In the genomic region with DNA sequence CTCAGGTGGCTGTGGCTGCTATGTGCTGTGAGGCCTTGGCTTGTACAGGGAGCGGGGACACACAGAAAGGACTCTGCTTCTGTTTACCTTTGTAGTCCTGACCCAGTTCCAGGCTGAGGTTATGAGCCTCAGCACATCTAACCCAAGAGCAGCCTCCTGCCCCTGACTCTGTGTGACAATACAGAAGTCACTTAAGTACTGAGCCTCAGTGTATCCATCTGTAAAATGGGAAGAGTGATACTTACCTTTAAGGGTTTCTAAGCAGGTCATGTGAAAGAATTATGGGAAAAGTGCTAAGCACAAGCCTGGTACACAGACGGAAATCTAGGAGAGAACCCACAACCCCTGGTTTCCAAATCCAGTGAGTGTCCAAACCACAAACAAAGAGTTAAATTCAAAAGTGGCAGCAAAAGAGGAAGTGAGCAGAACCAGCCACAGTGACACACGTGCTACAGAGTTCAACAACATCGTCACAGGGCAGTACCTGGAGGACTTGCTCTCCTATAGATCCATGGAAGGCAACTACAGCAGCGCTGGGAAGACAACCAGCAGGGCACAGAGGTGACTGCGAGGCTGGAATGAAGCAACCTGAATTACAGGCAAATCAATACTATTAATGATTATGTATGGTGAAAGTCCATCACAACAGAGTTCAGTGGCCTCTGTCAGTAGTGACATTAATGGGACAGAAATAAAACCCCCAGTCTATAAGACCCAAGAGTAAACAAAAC, we compare ENCODE assay signal across 9 cellular contexts. TPM values are rescaled to one million over a fixed set of nuclear protein-coding genes. Genes with fewer than 3 reads are reported as not detected.
A peak's percentile ranks its signal among the peaks of the same experiment; 100 is the strongest.
DNase-seq lines count a peak whose midpoint lies in the region; ATAC-seq and TF ChIP-seq lines count a peak whose summit lies in the region.
"Had no signal": no experiment of that assay in that cellular context is flagged by ENCODE, and none has a peak within 500 bp of the region (broad histone marks: within the 10 kb centered on the region; RNA-seq: fewer than 3 reads in every experiment).

No MANE protein-coding gene starts in this region.

- no peak overlapping the region for H3K27ac ChIP-seq in CD8-positive, alpha-beta T cell (ENCODE audit: low read depth, low read length)
- no peak overlapping the region for H3K27ac ChIP-seq in Karpas-422 (ENCODE audit: low read length)

- H3K4me2 ChIP-seq in Karpas-422 (ENCODE audit: low read depth, low read length, poor library complexity, severe bottlenecking) = peak overlapping the region; percentile 15

- ATAC-seq in CD8-positive, alpha-beta T cell = no peak
- ATAC-seq in GM19351 (IDR thresholded peaks at IDR 0.05; ENCODE audit: unreplicated experiment) (peak; percentile 50), HG03378 (IDR thresholded peaks at IDR 0.05; ENCODE audit: unreplicated experiment) (no peak)
- no peak for ATAC-seq in central memory CD8-positive, alpha-beta T cell (replicated peaks; ENCODE audit: extremely low read depth, poor library complexity, severe bottlenecking)

- DNase-seq in CD8-positive, alpha-beta T cell = no peak
- peak; percentile 77 for DNase-seq in Karpas-422
- DNase-seq in central memory CD8-positive, alpha-beta T cell (ENCODE audit: low spot score in 2 of 2) = no peak
- no peak for DNase-seq in stimulated activated CD4-positive, alpha-beta T cell treated with anti-CD3 and anti-CD28 coated beads, Interleukin-15, amount 100 ng/mL, for 24 hours
- no peak for DNase-seq in SW480 (ENCODE audit: low spot score)
- DNase-seq in dermis blood vessel endothelial cell = no peak
- DNase-seq: activated effector memory CD4-positive, alpha-beta T cell treated with anti-CD3 and anti-CD28 coated beads, Interleukin-2, amount 50 U/mL, for 16 hours had no signal

- H3K4me1 Mint-ChIP-seq in CD8-positive, alpha-beta T cell (ENCODE audit: low read depth) = peaks cover 37% of the 10 kb centered on the region
- H3K4me1 Mint-ChIP-seq in central memory CD8-positive, alpha-beta T cell = peaks cover 49% of the 10 kb centered on the region

- peaks cover 71% of the 10 kb centered on the region for H3K36me3 Mint-ChIP-seq in CD8-positive, alpha-beta T cell
- H3K36me3 Mint-ChIP-seq in central memory CD8-positive, alpha-beta T cell (ENCODE audit: insufficient read depth) = peaks cover 38% of the 10 kb centered on the region

- H4K20me1 ChIP-seq in Karpas-422 (ENCODE audit: insufficient read depth, low read depth, low read length) = peaks cover 20% of the 10 kb centered on the region

- no peaks in the 10 kb centered on the region for H3K9me3 Mint-ChIP-seq in CD8-positive, alpha-beta T cell
- H3K9me3 Mint-ChIP-seq in central memory CD8-positive, alpha-beta T cell = no peaks in the 10 kb centered on the region

- H3K4me3 ChIP-seq in CD8-positive, alpha-beta T cell (ENCODE audit: low read depth, low read length) = no peak overlapping the region
- no peak overlapping the region for H3K4me3 ChIP-seq in Karpas-422 (ENCODE audit: low read length)

- H3K27me3 ChIP-seq in CD8-positive, alpha-beta T cell (ENCODE audit: insufficient read depth, low read length) = no peaks in the 10 kb centered on the region
- H3K27me3 ChIP-seq in Karpas-422 (ENCODE audit: low read length) = no peaks in the 10 kb centered on the region

- no peak overlapping the region for H3K9ac ChIP-seq in Karpas-422 (ENCODE audit: low read length)

- H3K79me2 ChIP-seq in Karpas-422 (ENCODE audit: low read length) = peaks cover 66% of the 10 kb centered on the region

- CTCF ChIA-PET in CD8-positive, alpha-beta T cell (lab: Charles Lee) = no interaction called here

- no peak overlapping the region for H2AFZ ChIP-seq in Karpas-422 (ENCODE audit: low read length)

- H3K4me3 Mint-ChIP-seq in CD8-positive, alpha-beta T cell = no peak overlapping the region
- H3K4me3 Mint-ChIP-seq in central memory CD8-positive, alpha-beta T cell = no peak overlapping the region

- peak overlapping the region; percentile 71 for H3K27ac Mint-ChIP-seq in CD8-positive, alpha-beta T cell
- H3K27ac Mint-ChIP-seq in central memory CD8-positive, alpha-beta T cell (ENCODE audit: low read depth) = peak overlapping the region; percentile 22

- POLR2A ChIA-PET in CD8-positive, alpha-beta T cell (lab: Charles Lee) = interaction anchor here (1.0 kb wide), 1 partner anchor 17 kb away, joined by 3 read pairs; no protein-coding TSS in a partner anchor

- H3K4me1 ChIP-seq in CD8-positive, alpha-beta T cell (ENCODE audit: insufficient read depth, low read length) = peaks cover under 1% of the 10 kb centered on the region
- peaks cover 39% of the 10 kb centered on the region for H3K4me1 ChIP-seq in Karpas-422 (ENCODE audit: low read length)

- TF ChIP-seq CTCF in CD8-positive, alpha-beta T cell (IDR thresholded peaks at IDR 0.05) = no peak

- no peaks in the 10 kb centered on the region for H3K27me3 Mint-ChIP-seq in CD8-positive, alpha-beta T cell (ENCODE audit: low read depth)
- H3K27me3 Mint-ChIP-seq in central memory CD8-positive, alpha-beta T cell = no peaks in the 10 kb centered on the region

- intact Hi-C loops in CD8-positive, alpha-beta T cell (cut with DNase I, micrococcal nuclease) = no loop called here

- no peaks in the 10 kb centered on the region for H3K9me2 ChIP-seq in Karpas-422 (replicated peaks; ENCODE audit: insufficient read depth, low read length)

- peaks cover 40% of the 10 kb centered on the region for H3K36me3 ChIP-seq in CD8-positive, alpha-beta T cell (ENCODE audit: insufficient read depth, low read length)
- H3K36me3 ChIP-seq in Karpas-422 (ENCODE audit: insufficient read depth, low read length) = peaks cover 21% of the 10 kb centered on the region

- H3K9me3 ChIP-seq in CD8-positive, alpha-beta T cell (ENCODE audit: low read length) = no peaks in the 10 kb centered on the region
- no peaks in the 10 kb centered on the region for H3K9me3 ChIP-seq in Karpas-422 (ENCODE audit: low read length)

RNA-seq across cellular contexts. Expression of a gene that starts 12.5 kb away (rescaled TPM):
- total RNA-seq in CD8-positive, alpha-beta T cell = 10 to 100 TPM; 54.8 to 56.8 TPM
- total RNA-seq in Karpas-422 (2014; rRNA removed; shearing (Covaris generic); ENCODE audit: low replicate concordance) = 37.0 and 49.7 TPM in 2 replicates
- total RNA-seq in dermis blood vessel endothelial cell = 29.3 and 39.0 TPM in 2 replicates

RNA-seq across cellular contexts. Expression of a gene that starts 37.4 kb away (rescaled TPM):
- total RNA-seq in CD8-positive, alpha-beta T cell = not detected
- not detected in 2 replicates for total RNA-seq in Karpas-422 (2014; rRNA removed; shearing (Covaris generic); ENCODE audit: low replicate concordance)
- not detected in 2 replicates for total RNA-seq in dermis blood vessel endothelial cell

RNA-seq across cellular contexts. Expression of a gene that starts 39.7 kb away (rescaled TPM):
- not detected for total RNA-seq in CD8-positive, alpha-beta T cell
- not detected in 2 replicates for total RNA-seq in Karpas-422 (2014; rRNA removed; shearing (Covaris generic); ENCODE audit: low replicate concordance)
- total RNA-seq in dermis blood vessel endothelial cell = not detected in 2 replicates
